In the genomic region with DNA sequence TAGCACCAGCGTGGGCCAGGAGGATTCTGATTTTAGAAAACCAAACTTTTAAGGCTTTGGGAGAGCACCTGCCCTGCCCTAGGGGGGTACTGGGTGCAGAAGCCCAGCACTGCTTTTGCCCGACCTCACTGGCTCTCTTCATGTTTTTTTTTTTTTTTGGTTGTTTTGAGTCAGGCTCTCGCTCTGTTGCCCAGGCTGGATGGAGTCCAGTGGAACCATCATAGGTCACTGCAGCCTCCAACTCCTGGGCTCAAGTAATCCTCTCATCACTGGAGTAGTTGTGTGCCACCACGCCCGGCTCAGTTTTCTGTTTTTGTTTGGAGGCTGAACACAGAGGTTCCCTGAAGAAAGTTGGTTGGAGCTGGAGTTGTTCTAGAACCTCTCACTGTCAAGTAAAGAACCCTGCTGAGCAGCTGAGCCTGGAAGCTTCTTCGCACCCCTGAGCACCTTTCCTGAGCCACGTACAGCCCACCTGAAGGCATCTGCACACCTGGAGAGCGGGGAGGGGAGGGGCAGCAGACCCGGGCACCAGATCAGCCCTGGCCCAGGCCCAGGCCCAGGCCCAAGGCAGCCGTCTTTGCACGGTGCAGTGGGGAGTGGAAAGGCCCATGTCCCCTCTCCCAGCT, we compare ENCODE assay signal across 24 cellular contexts. TPM values are rescaled to one million over a fixed set of nuclear protein-coding genes. Genes with fewer than 3 reads are reported as not detected.
"Had no signal": no experiment of that assay in that cellular context is flagged by ENCODE, and none has a peak within 500 bp of the region (broad histone marks: within the 10 kb centered on the region; RNA-seq: fewer than 3 reads in every experiment).

No MANE protein-coding gene starts in this region.

- FAIRE-seq: islet of Langerhans, pancreas had no signal

- H3K36me3 ChIP-seq: cardiac muscle cell, pancreas, sigmoid colon, suprapubic skin, tibial nerve had no signal

- H3K9me3 ChIP-seq: pancreas, psoas muscle, sigmoid colon, suprapubic skin, tibial nerve had no signal

- H3K4me3 ChIP-seq: cardiac muscle cell, pancreas, psoas muscle, sigmoid colon, smooth muscle cell, suprapubic skin, tibial nerve had no signal

- ATAC-seq: activated CD8-positive, alpha-beta T cell treated with anti-CD3 and anti-CD28 coated beads for 36 hours; activated naive CD8-positive, alpha-beta T cell treated with anti-CD3 and anti-CD28 coated beads, Interleukin-2, amount 50 U/mL, for 24 hours; effector memory CD8-positive, alpha-beta T cell; left cardiac atrium; naive thymus-derived CD4-positive, alpha-beta T cell; psoas muscle; stimulated activated naive B cell treated with anti-CD40 and anti-IgM and Interleukin-4, amounts not matched to agents 10 μg/mL and 1 μg/mL and 100 μg/mL, for 72 hours had no signal

- H3K27ac ChIP-seq: cardiac muscle cell, pancreas, psoas muscle, sigmoid colon, suprapubic skin, tibial nerve had no signal

- H3K4me1 ChIP-seq: pancreas, psoas muscle, sigmoid colon, suprapubic skin, tibial nerve had no signal

- H3K27me3 ChIP-seq: cardiac muscle cell, pancreas, sigmoid colon, suprapubic skin, tibial nerve had no signal

- H3K4me2 ChIP-seq: smooth muscle cell had no signal

- DNase-seq: activated B cell treated with CpG ODN at 0.5 μM for 24 hours; activated CD4-positive, alpha-beta T cell treated with anti-CD3 and anti-CD28 coated beads, Interleukin-2, amount 50 U/mL, for 1 hour; activated CD8-positive, alpha-beta T cell treated with anti-CD3 and anti-CD28 coated beads for 36 hours; activated naive CD8-positive, alpha-beta T cell treated with anti-CD3 and anti-CD28 coated beads, Interleukin-2, amount 50 U/mL, for 24 hours; activated T-cell treated with anti-CD3 and anti-CD28 coated beads, Interleukin-2, amount 50 U/mL, for 48 hours; cortex of kidney; effector memory CD8-positive, alpha-beta T cell; foreskin melanocyte; glutamatergic neuron; left cardiac atrium; midbrain; naive thymus-derived CD4-positive, alpha-beta T cell; pancreas; psoas muscle; sigmoid colon; stimulated activated CD4-positive, alpha-beta T cell treated with anti-CD3 and anti-CD28 coated beads, Interleukin-2, amount 100 ng/mL, for 24 hours; stimulated activated naive B cell treated with anti-CD40 and anti-IgM and Interleukin-4, amounts not matched to agents 10 μg/mL and 1 μg/mL and 100 μg/mL, for 72 hours; T-helper 1 cell had no signal

RNA-seq across cellular contexts. Expression of gene SHROOM2, which starts 49.5 kb away (rescaled TPM):
- total RNA-seq: activated B cell treated with CpG ODN at 0.5 μM for 24 hours; activated CD8-positive, alpha-beta T cell treated with anti-CD3 and anti-CD28 coated beads for 36 hours; activated T-helper 2 cell treated with anti-CD3 and anti-CD28 coated beads, Interferon-gamma antibody, Interleukin-2, Interleukin-4, amounts not matched to agents 10 μg/mL and 5 μg/mL and 100 μg/mL, durations not matched to agents 14 hours and 24 hours and 36 hours; naive thymus-derived CD4-positive, alpha-beta T cell had no signal
- polyA plus RNA-seq: naive thymus-derived CD4-positive, alpha-beta T cell had no signal
